Comparison of ENCODE assay signal across 1 cellular context in genomic region chr1:93801471-93801870, GRCh38.
TF ChIP-seq lines count a peak whose summit lies in the region.

No MANE protein-coding gene starts in this region.

TF ChIP-seq in HepG2, 621 proteins besides CTCF, POLR2A, EP300 and RAD21 (continued from another document):
- TF ChIP-seq HMG20A (CRISPR knock-in tag; IDR thresholded peaks at IDR 0.05; ENCODE audit: borderline replicate concordance) (peak; percentile 77), NKX3-1 (CRISPR knock-in tag; IDR thresholded peaks at IDR 0.05) (no peak), ZNF557 (CRISPR knock-in tag; IDR thresholded peaks at IDR 0.05) (no peak), GATAD2A (CRISPR knock-in tag; IDR thresholded peaks at IDR 0.05) (peak; percentile 92), ZNF891 (CRISPR knock-in tag; IDR thresholded peaks at IDR 0.05) (no peak), ZNF460 (CRISPR knock-in tag; IDR thresholded peaks at IDR 0.05; ENCODE audit: borderline replicate concordance) (peak; percentile 96), SOX13 (IDR thresholded peaks at IDR 0.05) (no peak), SOX13 (CRISPR knock-in tag; conservative IDR thresholded peaks at IDR 0.05 in 1 of 2, IDR thresholded peaks at IDR 0.05 in 1 of 2) (peak in 1 of 2 experiments; percentile 81; a peak in 2 of 4 replicates), ZMYM4 (CRISPR knock-in tag; IDR thresholded peaks at IDR 0.05) (peak; percentile 39; the same call in 1 of the 2 replicates), ZNF234 (CRISPR knock-in tag; conservative IDR thresholded peaks at IDR 0.05) (no peak), SOX6 (IDR thresholded peaks at IDR 0.05) (no peak), SOX6 (CRISPR knock-in tag; IDR thresholded peaks at IDR 0.05) (peak; percentile 82), HDAC1 (CRISPR knock-in tag; IDR thresholded peaks at IDR 0.05) (peak; percentile 42; the same call in 1 of the 2 replicates), PAXIP1 (CRISPR knock-in tag; conservative IDR thresholded peaks at IDR 0.05) (peak; percentile 68), CREM (IDR thresholded peaks at IDR 0.05) (peak; percentile 35; the same call in 1 of the 2 replicates), CREM (CRISPR knock-in tag; IDR thresholded peaks at IDR 0.05) (no peak), FOSL2 (CRISPR knock-in tag; IDR thresholded peaks at IDR 0.05) (0 out of 2 replicates have a peak, but pooled peaks have one; percentile 21), ZMAT3 (CRISPR knock-in tag; conservative IDR thresholded peaks at IDR 0.05) (no peak), ZIK1 (CRISPR knock-in tag; IDR thresholded peaks at IDR 0.05; ENCODE audit: borderline replicate concordance, low read depth) (no peak), CEBPB (IDR thresholded peaks at IDR 0.05; ENCODE audit: borderline replicate concordance, low read depth, low read length) (peak; percentile 71; the same call in 1 of the 2 replicates), FOXK1 (CRISPR knock-in tag; IDR thresholded peaks at IDR 0.05; ENCODE audit: borderline replicate concordance, low read depth) (0 out of 2 replicates have a peak, but pooled peaks have one; percentile 38), SAP130 (CRISPR knock-in tag; IDR thresholded peaks at IDR 0.05; ENCODE audit: low read depth) (peak; percentile 55), ATF2 (CRISPR knock-in tag; IDR thresholded peaks at IDR 0.05) (no peak)
